In the genomic region with DNA sequence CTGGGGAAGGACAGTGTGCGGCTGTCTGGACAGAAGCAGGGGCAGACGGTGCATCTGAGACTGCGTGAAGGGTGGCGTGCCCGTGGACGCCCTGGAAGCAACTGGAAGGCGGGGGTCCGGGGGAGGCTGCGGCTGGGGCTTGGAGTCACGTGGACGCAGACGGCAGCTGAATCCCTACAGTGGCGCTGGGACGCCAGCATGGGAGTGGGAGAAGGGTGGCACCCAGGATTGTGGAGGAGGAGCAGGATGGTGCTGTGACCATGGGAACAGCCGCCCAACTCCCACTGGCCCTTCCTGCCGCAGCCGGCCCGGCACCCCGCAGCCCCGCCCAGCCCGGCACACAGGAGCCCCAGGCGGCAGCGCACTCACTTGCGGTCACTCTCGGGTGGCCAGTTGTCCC, we compare ENCODE assay signal across 17 cellular contexts. TPM values are rescaled to one million over a fixed set of nuclear protein-coding genes. Genes with fewer than 3 reads are reported as not detected.
DNase-seq lines count a peak whose midpoint lies in the region; ATAC-seq and TF ChIP-seq lines count a peak whose summit lies in the region.
"Had no signal": no experiment of that assay in that cellular context is flagged by ENCODE, and none has a peak within 500 bp of the region (broad histone marks: within the 10 kb centered on the region; RNA-seq: fewer than 3 reads in every experiment).

No MANE protein-coding gene starts in this region.

- DNase-seq in Ammon's horn (ENCODE audit: low spot score) (peak; percentile 50), inferior parietal cortex (ENCODE audit: extremely low spot score) (peak; percentile 2), superior temporal gyrus (ENCODE audit: extremely low spot score) (peak; percentile 10), NCI-H146 (lab: John Stamatoyannopoulos, UW) (no peak), psoas muscle (no peak)
- DNase-seq: 8988T; Calu3; CD8-positive, alpha-beta T cell; DMS79 treated with DMSO at 0.1 percent for 48 hours; GF-D8; IMR-90 had no signal

- H3K36me3 Mint-ChIP-seq in stimulated activated memory B cell treated with anti-CD40 and anti-IgM and Interleukin-4, amounts not matched to agents 10 μg/mL and 1 μg/mL and 100 μg/mL, for 72 hours = peaks cover 49% of the 10 kb centered on the region

- H3K4me3 ChIP-seq in psoas muscle = no peak overlapping the region
- H3K4me3 ChIP-seq: BLaER1 treated with 17β-estradiol and CSF1 and Interleukin-3, amounts not matched to agents 10 nM and 100 nM; HAP-1 had no signal

- TF ChIP-seq CTCF in psoas muscle (IDR thresholded peaks at IDR 0.05) = no peak

- 86 to 91% (median 91%) methylated on average over 23 to 25 of the region's 25 CpGs for WGBS in psoas muscle, 3 donors

- H3K4me1 Mint-ChIP-seq in stimulated activated memory B cell treated with anti-CD40 and anti-IgM and Interleukin-4, amounts not matched to agents 10 μg/mL and 1 μg/mL and 100 μg/mL, for 72 hours = no peaks in the 10 kb centered on the region
- H3K4me1 Mint-ChIP-seq: B cell had no signal

- H3K27ac Mint-ChIP-seq in stimulated activated memory B cell treated with anti-CD40 and anti-IgM and Interleukin-4, amounts not matched to agents 10 μg/mL and 1 μg/mL and 100 μg/mL, for 72 hours = no peak overlapping the region
- H3K27ac Mint-ChIP-seq: B cell; CD8-positive, alpha-beta T cell had no signal

- H3K9me3 Mint-ChIP-seq in stimulated activated memory B cell treated with anti-CD40 and anti-IgM and Interleukin-4, amounts not matched to agents 10 μg/mL and 1 μg/mL and 100 μg/mL, for 72 hours = no peaks in the 10 kb centered on the region
- H3K9me3 Mint-ChIP-seq: CD8-positive, alpha-beta T cell had no signal

- intact Hi-C loops in psoas muscle (cut with DNase I) = loop anchor here in 1 of 2 donors (2.0 kb wide), 1 partner anchor 16 kb away; no protein-coding TSS in a partner anchor

- H3K36me3 ChIP-seq in psoas muscle (ENCODE audit: insufficient read depth in 1 of 2, low read depth in 1 of 2) = peaks cover 3 to 90% of the 10 kb centered on the region in 2 donors

- H3K27me3 Mint-ChIP-seq in stimulated activated memory B cell treated with anti-CD40 and anti-IgM and Interleukin-4, amounts not matched to agents 10 μg/mL and 1 μg/mL and 100 μg/mL, for 72 hours = no peaks in the 10 kb centered on the region
- H3K27me3 Mint-ChIP-seq: B cell had no signal

- no peaks in the 10 kb centered on the region for H3K9me3 ChIP-seq in psoas muscle
- H3K9me3 ChIP-seq: BLaER1 treated with 17β-estradiol and CSF1 and Interleukin-3, amounts not matched to agents 10 nM and 100 nM; HAP-1 had no signal

- no peaks in the 10 kb centered on the region for H3K4me1 ChIP-seq in psoas muscle
- H3K4me1 ChIP-seq: BLaER1 treated with 17β-estradiol and CSF1 and Interleukin-3, amounts not matched to agents 10 nM and 100 nM; HAP-1 had no signal

- no peak for ATAC-seq in psoas muscle
- ATAC-seq in stimulated activated memory B cell treated with anti-CD40 and anti-IgM and Interleukin-4, amounts not matched to agents 10 μg/mL and 1 μg/mL and 100 μg/mL, for 72 hours = no peak
- ATAC-seq: CD8-positive, alpha-beta T cell had no signal

- H3K27ac ChIP-seq in angular gyrus (ENCODE audit: low read depth, low read length) (peak overlapping the region; percentile 40), psoas muscle (no peak overlapping the region)
- H3K27ac ChIP-seq: BLaER1 treated with 17β-estradiol and CSF1 and Interleukin-3, amounts not matched to agents 10 nM and 100 nM; HL-60 had no signal

- H3K4me3 Mint-ChIP-seq in stimulated activated memory B cell treated with anti-CD40 and anti-IgM and Interleukin-4, amounts not matched to agents 10 μg/mL and 1 μg/mL and 100 μg/mL, for 72 hours = no peak overlapping the region
- H3K4me3 Mint-ChIP-seq: B cell; CD8-positive, alpha-beta T cell had no signal

- no peaks in the 10 kb centered on the region for H3K27me3 ChIP-seq in psoas muscle (ENCODE audit: insufficient read depth in 3 of 3, low read length in 2 of 3)
- H3K27me3 ChIP-seq: BLaER1 treated with 17β-estradiol and CSF1 and Interleukin-3, amounts not matched to agents 10 nM and 100 nM had no signal

RNA-seq across cellular contexts. Expression of gene INTS1, which starts 9.7 kb away (rescaled TPM):
- total RNA-seq in psoas muscle = 10 to 100 TPM; 61.3 to 77.6 (median 68.9) TPM
- 10 to 100 TPM; 38.8 to 70.7 (median 44.0) TPM for polyA plus RNA-seq in psoas muscle

RNA-seq across cellular contexts. Expression of gene MICALL2, which starts 35.2 kb away (rescaled TPM):
- 10 to 100 TPM in 2 of 4 donors, 1 to 10 TPM in 2; 4.6 to 12.0 (median 8.9) TPM for total RNA-seq in psoas muscle
- 10 to 100 TPM in 1 of 3 donors, 1 to 10 TPM in 2; 4.9 to 10.9 (median 5.0) TPM for polyA plus RNA-seq in psoas muscle

RNA-seq across cellular contexts. Expression of gene MAFK, which starts 36.1 kb away (rescaled TPM):
- total RNA-seq in psoas muscle = 100 to 1,000 TPM in 1 of 4 donors, 10 to 100 TPM in 3; 59.1 to 103 (median 77.5) TPM
- 100 to 1,000 TPM in 1 of 3 donors, 10 to 100 TPM in 2; 36.7 to 138 (median 62.9) TPM for polyA plus RNA-seq in psoas muscle

Comparison
In these comparisons a context has a peak if more than half of its experiments do, and no peak if none do; other contexts are left out.
1. DNase-seq: peak in Ammon's horn (single experiment), inferior parietal cortex (single experiment) and superior temporal gyrus (single experiment); none in NCI-H146 (single experiment) and psoas muscle (0 of 2).